In genomic region chr6:148780918-148781436, GRCh38 we compare ENCODE assay signal across 14 cellular contexts. TPM values are rescaled to one million over a fixed set of nuclear protein-coding genes. Genes with fewer than 3 reads are reported as not detected.
DNase-seq lines count a peak whose midpoint lies in the region; ATAC-seq, FAIRE-seq and TF ChIP-seq lines count a peak whose summit lies in the region.
"Had no signal": no experiment of that assay in that cellular context is flagged by ENCODE, and none has a peak within 500 bp of the region (broad histone marks: within the 10 kb centered on the region; RNA-seq: fewer than 3 reads in every experiment).

No MANE protein-coding gene starts in this region.

- H3K9me3 ChIP-seq in pancreas, result no peaks in the 10 kb centered on the region
- no peaks in the 10 kb centered on the region for H3K9me3 ChIP-seq in WERI-Rb-1 (ENCODE audit: severe bottlenecking)
- H3K9me3 ChIP-seq: heart left ventricle had no signal

- H3K4me1 ChIP-seq in pancreas, result peaks cover 0 to 3% (median 0%) of the 10 kb centered on the region in 3 donors

- H3K27me3 ChIP-seq in pancreas, result no peaks in the 10 kb centered on the region
- H3K27me3 ChIP-seq in WERI-Rb-1 (ENCODE audit: insufficient read depth, low read depth, severe bottlenecking), result no peaks in the 10 kb centered on the region
- H3K27me3 ChIP-seq: heart left ventricle had no signal

- H3K36me3 ChIP-seq in pancreas (no peaks in the 10 kb centered on the region), WERI-Rb-1 (no peaks in the 10 kb centered on the region)
- H3K36me3 ChIP-seq: heart left ventricle had no signal

- peak; percentile 95 for ATAC-seq in GM18498 (IDR thresholded peaks at IDR 0.05; ENCODE audit: unreplicated experiment)
- ATAC-seq in GM19438 (IDR thresholded peaks at IDR 0.05; ENCODE audit: low read depth, unreplicated experiment), result peak; percentile 94
- ATAC-seq in HG02981 (IDR thresholded peaks at IDR 0.05; ENCODE audit: unreplicated experiment), result peak; percentile 91
- ATAC-seq in pancreas, result no peak
- ATAC-seq: heart left ventricle had no signal

- no peak for DNase-seq in activated T-helper 2 cell treated with anti-CD3 and anti-CD28 coated beads, Interferon-gamma antibody, Interleukin-2, Interleukin-4, amounts not matched to agents 10 μg/mL and 5 μg/mL and 100 μg/mL, durations not matched to agents 14 hours and 24 hours and 36 hours (ENCODE audit: low spot score)
- DNase-seq in NCI-H2196 (lab: John Stamatoyannopoulos, UW; ENCODE audit: unreplicated experiment) (no peak), pancreas (no peak), WERI-Rb-1 (no peak)
- no peak for DNase-seq in activated CD4-positive, CD25-positive, alpha-beta regulatory T cell (lab: John Stamatoyannopoulos, UW)
- DNase-seq: DMS53, heart left ventricle, NCI-H446 treated with DMSO at 0.1 percent for 48 hours, nephron progenitor cell had no signal

- H3K27ac ChIP-seq in pancreas (no peak overlapping the region), WERI-Rb-1 (no peak overlapping the region)

- FAIRE-seq in pancreas (lab: Jason Lieb, UNC), result no peak
- FAIRE-seq: HTR-8/SVneo had no signal

- TF ChIP-seq CTCF in pancreas (IDR thresholded peaks at IDR 0.05) (no peak), WERI-Rb-1 (IDR thresholded peaks at IDR 0.05; ENCODE audit: low read depth, low read length) (no peak)

- H3K4me3 ChIP-seq in pancreas (no peak overlapping the region), WERI-Rb-1 (ENCODE audit: low read depth, low read length) (no peak overlapping the region)

- peaks cover 10% of the 10 kb centered on the region for H3K4me1 Mint-ChIP-seq in activated T-helper 2 cell treated with anti-CD3 and anti-CD28 coated beads, Interferon-gamma antibody, Interleukin-2, Interleukin-4, amounts not matched to agents 10 μg/mL and 5 μg/mL and 100 μg/mL, durations not matched to agents 14 hours and 24 hours and 36 hours (ENCODE audit: low read depth)

- H3K4me3 Mint-ChIP-seq in activated T-helper 2 cell treated with anti-CD3 and anti-CD28 coated beads, Interferon-gamma antibody, Interleukin-2, Interleukin-4, amounts not matched to agents 10 μg/mL and 5 μg/mL and 100 μg/mL, durations not matched to agents 14 hours and 24 hours and 36 hours (ENCODE audit: low read depth), result no peak overlapping the region
- H3K4me3 Mint-ChIP-seq: brain, nephron progenitor cell had no signal

- intact Hi-C loops in activated T-helper 2 cell treated with anti-CD3 and anti-CD28 coated beads, Interferon-gamma antibody, Interleukin-2, Interleukin-4, amounts not matched to agents 10 μg/mL and 5 μg/mL and 100 μg/mL, durations not matched to agents 14 hours and 24 hours and 36 hours (cut with micrococcal nuclease), result loop anchor here (1.0 to 5.0 kb wide), 2 partner anchors 23 to 34 kb away; partner anchors contain the start of gene UST
- intact Hi-C loops in pancreas (cut with DNase I), result no loop called here

- H3K36me3 Mint-ChIP-seq in activated T-helper 2 cell treated with anti-CD3 and anti-CD28 coated beads, Interferon-gamma antibody, Interleukin-2, Interleukin-4, amounts not matched to agents 10 μg/mL and 5 μg/mL and 100 μg/mL, durations not matched to agents 14 hours and 24 hours and 36 hours (ENCODE audit: low read depth), result no peaks in the 10 kb centered on the region
- H3K36me3 Mint-ChIP-seq: brain had no signal

- peak overlapping the region; percentile 14 for H3K27ac Mint-ChIP-seq in activated T-helper 2 cell treated with anti-CD3 and anti-CD28 coated beads, Interferon-gamma antibody, Interleukin-2, Interleukin-4, amounts not matched to agents 10 μg/mL and 5 μg/mL and 100 μg/mL, durations not matched to agents 14 hours and 24 hours and 36 hours
- H3K27ac Mint-ChIP-seq: brain, nephron progenitor cell had no signal

- WGBS in pancreas, 2 donors, result 92 to 94% methylated on average over 7 of the region's 7 CpGs

- peaks cover 8% of the 10 kb centered on the region for H3K27me3 Mint-ChIP-seq in activated T-helper 2 cell treated with anti-CD3 and anti-CD28 coated beads, Interferon-gamma antibody, Interleukin-2, Interleukin-4, amounts not matched to agents 10 μg/mL and 5 μg/mL and 100 μg/mL, durations not matched to agents 14 hours and 24 hours and 36 hours (ENCODE audit: low read depth)

- H3K9me3 Mint-ChIP-seq in activated T-helper 2 cell treated with anti-CD3 and anti-CD28 coated beads, Interferon-gamma antibody, Interleukin-2, Interleukin-4, amounts not matched to agents 10 μg/mL and 5 μg/mL and 100 μg/mL, durations not matched to agents 14 hours and 24 hours and 36 hours, result no peaks in the 10 kb centered on the region
- H3K9me3 Mint-ChIP-seq: nephron progenitor cell had no signal

RNA-seq across cellular contexts. Expression of gene UST, which starts 34.1 kb away (rescaled TPM):
- 0.92 and 1.3 TPM in 2 replicates for total RNA-seq in activated T-helper 2 cell treated with anti-CD3 and anti-CD28 coated beads, Interferon-gamma antibody, Interleukin-2, Interleukin-4, amounts not matched to agents 10 μg/mL and 5 μg/mL and 100 μg/mL, durations not matched to agents 14 hours and 24 hours and 36 hours
- 10 to 100 TPM in 4 of 6 donors, 1 to 10 TPM in 2; 3.8 to 20.9 (median 12.0) TPM for total RNA-seq in pancreas
- 1 to 10 TPM; 3.7 to 4.3 TPM for polyA plus RNA-seq in pancreas

Comparison
In these comparisons a context has a peak if more than half of its experiments do, and no peak if none do; other contexts are left out.
1. ATAC-seq: peak in GM18498 (single experiment), GM19438 (single experiment) and HG02981 (single experiment); none in pancreas (0 of 4).